Comparison of ENCODE assay signal across 8 cellular contexts in genomic region chr11:110362916-110363574, GRCh38.
A peak's percentile ranks its signal among the peaks of the same experiment; 100 is the strongest.
DNase-seq lines count a peak whose midpoint lies in the region; ATAC-seq and TF ChIP-seq lines count a peak whose summit lies in the region.

No MANE protein-coding gene starts in this region.

- DNase-seq in HT1080 (ENCODE audit: low read depth) (peak; percentile 41), GM19238 (ENCODE audit: insufficient read length, low spot score) (no peak)
- DNase-seq in activated T-helper 1 cell treated with anti-CD3 and anti-CD28 coated beads, Interleukin-12 subunit alpha, Interleukin-12 subunit beta, Interleukin-2, Interleukin-4 antibody, amounts not matched to agents 30 ng/mL and 10 ng/mL and 1 ng/mL, durations not matched to agents 14 hours and 24 hours and 36 hours (ENCODE audit: low spot score), result no peak
- DNase-seq in activated CD8-positive, alpha-beta memory T cell treated with anti-CD3 and anti-CD28 coated beads, Interleukin-2, amount 50 U/mL, for 48 hours, result no peak
- no peak for DNase-seq in activated effector memory CD4-positive, alpha-beta T cell treated with Interleukin-2 at 50 U/mL for 16 hours

- peak overlapping the region; percentile 82 for H3K27ac Mint-ChIP-seq in activated T-helper 1 cell treated with anti-CD3 and anti-CD28 coated beads, Interleukin-12 subunit alpha, Interleukin-12 subunit beta, Interleukin-2, Interleukin-4 antibody, amounts not matched to agents 30 ng/mL and 10 ng/mL and 1 ng/mL, durations not matched to agents 14 hours and 24 hours and 36 hours

- H3K27me3 ChIP-seq in ACC112 (ENCODE audit: insufficient read depth, low read length) (no peaks in the 10 kb centered on the region), layer of hippocampus (ENCODE audit: control insufficient read depth, insufficient read depth, low read length) (no peaks in the 10 kb centered on the region)

- TF ChIP-seq POLR2A in GM18505 (IDR thresholded peaks at IDR 0.05; ENCODE audit: borderline replicate concordance, extremely low read depth, insufficient read depth, insufficient read length), result no peak

- peak overlapping the region; percentile 100 for H2AFZ ChIP-seq in ACC112 (ENCODE audit: low read length, unreplicated experiment)

- H3K4me3 ChIP-seq in ACC112 (ENCODE audit: low read depth, low read length), result peak overlapping the region; percentile 56; the same call in 1 of the 2 replicates

- peaks cover 12% of the 10 kb centered on the region for H3K4me1 ChIP-seq in ACC112 (ENCODE audit: control insufficient read depth, insufficient read depth, low read length, unreplicated experiment)

- H3K27ac ChIP-seq in ACC112 (ENCODE audit: low read depth, low read length) (peak overlapping the region; percentile 25), layer of hippocampus (ENCODE audit: low read depth, low read length) (peak overlapping the region; percentile 84)

- H3K9me3 Mint-ChIP-seq in activated T-helper 1 cell treated with anti-CD3 and anti-CD28 coated beads, Interleukin-12 subunit alpha, Interleukin-12 subunit beta, Interleukin-2, Interleukin-4 antibody, amounts not matched to agents 30 ng/mL and 10 ng/mL and 1 ng/mL, durations not matched to agents 14 hours and 24 hours and 36 hours, result no peaks in the 10 kb centered on the region

- peaks cover 28% of the 10 kb centered on the region for H3K4me1 Mint-ChIP-seq in activated T-helper 1 cell treated with anti-CD3 and anti-CD28 coated beads, Interleukin-12 subunit alpha, Interleukin-12 subunit beta, Interleukin-2, Interleukin-4 antibody, amounts not matched to agents 30 ng/mL and 10 ng/mL and 1 ng/mL, durations not matched to agents 14 hours and 24 hours and 36 hours (ENCODE audit: low read depth)

- peak overlapping the region; percentile 40 for H3K4me3 Mint-ChIP-seq in activated T-helper 1 cell treated with anti-CD3 and anti-CD28 coated beads, Interleukin-12 subunit alpha, Interleukin-12 subunit beta, Interleukin-2, Interleukin-4 antibody, amounts not matched to agents 30 ng/mL and 10 ng/mL and 1 ng/mL, durations not matched to agents 14 hours and 24 hours and 36 hours

- ATAC-seq in GM18505 (IDR thresholded peaks at IDR 0.05; ENCODE audit: unreplicated experiment), result no peak

- H3K36me3 Mint-ChIP-seq in activated T-helper 1 cell treated with anti-CD3 and anti-CD28 coated beads, Interleukin-12 subunit alpha, Interleukin-12 subunit beta, Interleukin-2, Interleukin-4 antibody, amounts not matched to agents 30 ng/mL and 10 ng/mL and 1 ng/mL, durations not matched to agents 14 hours and 24 hours and 36 hours (ENCODE audit: low read depth), result no peaks in the 10 kb centered on the region

- H3K36me3 ChIP-seq in ACC112 (ENCODE audit: insufficient read depth, low read length), result no peaks in the 10 kb centered on the region

- intact Hi-C loops in activated T-helper 1 cell treated with anti-CD3 and anti-CD28 coated beads, Interleukin-12 subunit alpha, Interleukin-12 subunit beta, Interleukin-2, Interleukin-4 antibody, amounts not matched to agents 30 ng/mL and 10 ng/mL and 1 ng/mL, durations not matched to agents 14 hours and 24 hours and 36 hours (cut with micrococcal nuclease), result no loop called here

- H3K27me3 Mint-ChIP-seq in activated T-helper 1 cell treated with anti-CD3 and anti-CD28 coated beads, Interleukin-12 subunit alpha, Interleukin-12 subunit beta, Interleukin-2, Interleukin-4 antibody, amounts not matched to agents 30 ng/mL and 10 ng/mL and 1 ng/mL, durations not matched to agents 14 hours and 24 hours and 36 hours (ENCODE audit: insufficient read depth), result peaks cover 1% of the 10 kb centered on the region

- no peaks in the 10 kb centered on the region for H3K79me2 ChIP-seq in ACC112 (ENCODE audit: control insufficient read depth, insufficient read depth, low read length, unreplicated experiment)
